In the genomic region with DNA sequence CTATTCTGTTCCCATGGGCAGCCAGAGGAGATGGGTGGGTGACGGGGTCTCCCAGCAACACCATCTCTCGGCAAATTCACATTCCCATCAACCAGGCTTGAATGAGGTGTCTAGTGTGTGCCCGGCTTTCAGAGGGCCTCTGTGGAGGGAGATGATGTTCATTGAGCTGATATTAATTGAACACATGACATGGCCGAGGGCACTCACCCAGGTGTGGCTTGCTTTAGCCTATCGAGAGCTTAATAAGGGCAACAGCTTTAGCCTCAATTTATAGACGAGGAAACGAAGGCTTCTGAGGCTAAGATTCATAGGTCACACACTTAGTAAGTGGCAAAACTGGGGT, we compare ENCODE assay signal across 11 cellular contexts.
DNase-seq lines count a peak whose midpoint lies in the region; ATAC-seq and TF ChIP-seq lines count a peak whose summit lies in the region.
"Had no signal": no experiment of that assay in that cellular context is flagged by ENCODE, and none has a peak within 500 bp of the region (broad histone marks: within the 10 kb centered on the region; RNA-seq: fewer than 3 reads in every experiment).

No MANE protein-coding gene starts in this region.

- H3K14ac ChIP-seq in H9 (ENCODE audit: insufficient read depth, low read length): no peak overlapping the region

- no peak for TF ChIP-seq POLR2A in NB4 (IDR thresholded peaks at IDR 0.05; ENCODE audit: extremely low read depth, insufficient read length)

- no peak overlapping the region for H2BK20ac ChIP-seq in H9 (ENCODE audit: low read depth, low read length, poor library complexity, severe bottlenecking)

- H4K20me1 ChIP-seq in H9 (ENCODE audit: control insufficient read depth, insufficient read depth, insufficient read length): no peaks in the 10 kb centered on the region

- peak overlapping the region; percentile 59 for H3K4me3 Mint-ChIP-seq in central memory CD8-positive, alpha-beta T cell
- no peak overlapping the region for H3K4me3 Mint-ChIP-seq in H9
- H3K4me3 Mint-ChIP-seq: nephron had no signal

- H3K27me3 ChIP-seq in psoas muscle (ENCODE audit: insufficient read depth in 3 of 3, low read length in 2 of 3) (no peaks in the 10 kb centered on the region), H9 (ENCODE audit: insufficient read depth, low read length) (no peaks in the 10 kb centered on the region)

- no peak overlapping the region for H3K27ac Mint-ChIP-seq in central memory CD8-positive, alpha-beta T cell (ENCODE audit: low read depth)
- H3K27ac Mint-ChIP-seq in H9: no peak overlapping the region

- H3K4me1 Mint-ChIP-seq in central memory CD8-positive, alpha-beta T cell: peaks cover 25% of the 10 kb centered on the region
- H3K4me1 Mint-ChIP-seq in H9: peaks cover 3 to 5% of the 10 kb centered on the region in 2 experiments; a peak in 3 of 4 replicates

- no peak overlapping the region for H3K4me2 ChIP-seq in H9 (ENCODE audit: insufficient read depth, insufficient read length, low read length)

- H3K79me1 ChIP-seq in H9 (ENCODE audit: insufficient read depth, low read depth, low read length, poor library complexity, severe bottlenecking): no peaks in the 10 kb centered on the region

- H2BK12ac ChIP-seq in H9 (ENCODE audit: insufficient read length, low read depth, low read length): no peak overlapping the region

- H3K56ac ChIP-seq in H9 (ENCODE audit: insufficient read length, low read depth, low read length): no peak overlapping the region

- 74 to 81% (median 74%) methylated on average over 7 of the region's 7 CpGs for WGBS in psoas muscle, 3 donors
- no CpG with 5 or more reads among the region's 7 CpGs for WGBS in H9 (ENCODE audit: extremely low coverage, insufficient read length, low lambda C conversion rate)

- ATAC-seq in central memory CD8-positive, alpha-beta T cell (replicated peaks; ENCODE audit: extremely low read depth, poor library complexity, severe bottlenecking): no peak
- no peak for ATAC-seq in psoas muscle

- DNase-seq in NB4 (ENCODE audit: low read depth) (no peak), psoas muscle (no peak), H9 (no peak), NCI-H82 treated with DMSO at 0.1 percent for 48 hours (lab: John Stamatoyannopoulos, UW; ENCODE audit: unreplicated experiment) (no peak)
- DNase-seq in central memory CD8-positive, alpha-beta T cell (ENCODE audit: low spot score in 2 of 2): no peak
- DNase-seq in stimulated activated CD4-positive, alpha-beta T cell treated with anti-CD3 and anti-CD28 coated beads, Interleukin-2, amount 100 ng/mL, for 24 hours: no peak
- DNase-seq in activated effector memory CD4-positive, alpha-beta T cell treated with Interleukin-2 at 50 U/mL for 16 hours: no peak
- DNase-seq: glutamatergic neuron, NCI-H187 treated with DMSO at 0.1 percent for 48 hours had no signal

- H3K4ac ChIP-seq in H9 (ENCODE audit: low read depth, low read length): no peak overlapping the region

- no peak overlapping the region for H3K23ac ChIP-seq in H9 (ENCODE audit: insufficient read length, low read depth, low read length)

- H4K91ac ChIP-seq in H9 (ENCODE audit: insufficient read length, low read depth, low read length): no peak overlapping the region

- no peak overlapping the region for H2AK5ac ChIP-seq in H9 (ENCODE audit: insufficient read length, low read length)

- peak overlapping the region; percentile 84 for H3K27ac ChIP-seq in C4-2B
- peak overlapping the region; percentile 81 for H3K27ac ChIP-seq in psoas muscle
- no peak overlapping the region for H3K27ac ChIP-seq in H9 (ENCODE audit: insufficient read length, low read depth, low read length)

- no peak overlapping the region for H4K8ac ChIP-seq in H9 (replicated peaks; ENCODE audit: insufficient read length, low read depth, low read length)

- H2BK15ac ChIP-seq in H9 (ENCODE audit: low read depth, low read length): no peak overlapping the region

- no peaks in the 10 kb centered on the region for H3K36me3 ChIP-seq in psoas muscle (ENCODE audit: insufficient read depth in 1 of 2, low read depth in 1 of 2)

- H4K5ac ChIP-seq in H9 (ENCODE audit: insufficient read length, low read depth, low read length): no peak overlapping the region

- H3K79me2 ChIP-seq in H9 (ENCODE audit: insufficient read depth, low read length): no peaks in the 10 kb centered on the region

- no peaks in the 10 kb centered on the region for H3K23me2 ChIP-seq in H9 (ENCODE audit: insufficient read length, low read depth, low read length, poor library complexity, severe bottlenecking)

- H3K9ac ChIP-seq in H9 (ENCODE audit: extremely low read depth, insufficient read length, low read length): no peak overlapping the region

- peak overlapping the region; percentile 37 for H3K4me3 ChIP-seq in NB4 (ENCODE audit: low read depth, low read length)
- H3K4me3 ChIP-seq in psoas muscle: peak overlapping the region; percentile 46

- no peak overlapping the region for H3T11ph ChIP-seq in H9 (ENCODE audit: low read length)

- intact Hi-C loops in psoas muscle (cut with DNase I): loop anchor here in 1 of 2 donors (10.0 kb wide), 1 partner anchor 271 kb away; no protein-coding TSS in a partner anchor

- H3K9me3 ChIP-seq in psoas muscle: no peaks in the 10 kb centered on the region
- no peaks in the 10 kb centered on the region for H3K9me3 ChIP-seq in H9 (ENCODE audit: control insufficient read depth, low read depth, low read length)

- peaks cover 21% of the 10 kb centered on the region for H3K27me3 Mint-ChIP-seq in central memory CD8-positive, alpha-beta T cell
- H3K27me3 Mint-ChIP-seq in H9 (ENCODE audit: low read depth): peaks cover 3% of the 10 kb centered on the region

- H3K4me1 ChIP-seq in psoas muscle: peaks cover 23% of the 10 kb centered on the region
- no peaks in the 10 kb centered on the region for H3K4me1 ChIP-seq in H9 (ENCODE audit: insufficient read depth, low read length)

- H2BK120ac ChIP-seq in H9 (ENCODE audit: low read depth, low read length, poor library complexity, severe bottlenecking): no peak overlapping the region

- H3K36me3 Mint-ChIP-seq in central memory CD8-positive, alpha-beta T cell (ENCODE audit: insufficient read depth): peaks cover 2% of the 10 kb centered on the region
- H3K36me3 Mint-ChIP-seq in H9 (ENCODE audit: insufficient read depth in 1 of 3, low read depth in 3 of 3): no peaks in the 10 kb centered on the region

- H2AFZ ChIP-seq in H9 (ENCODE audit: low read length): no peak overlapping the region

- H2BK5ac ChIP-seq in H9 (ENCODE audit: insufficient read length, low read length): no peak overlapping the region

- H3K18ac ChIP-seq in H9 (ENCODE audit: insufficient read length, low read depth, low read length): no peak overlapping the region

- TF ChIP-seq CTCF in C4-2B (conservative IDR thresholded peaks at IDR 0.05) (no peak), NB4 (IDR thresholded peaks at IDR 0.05; ENCODE audit: low read depth, low read length) (no peak), psoas muscle (IDR thresholded peaks at IDR 0.05) (no peak), H9 (conservative IDR thresholded peaks at IDR 0.05) (no peak)

- H3K9me3 Mint-ChIP-seq in central memory CD8-positive, alpha-beta T cell: no peaks in the 10 kb centered on the region
- no peaks in the 10 kb centered on the region for H3K9me3 Mint-ChIP-seq in H9
